Comparison of ENCODE assay signal across 9 cellular contexts in genomic region chr22:23752090-23752691, GRCh38. TPM values are rescaled to one million over a fixed set of nuclear protein-coding genes. Genes with fewer than 3 reads are reported as not detected.
DNase-seq lines count a peak whose midpoint lies in the region; ATAC-seq, FAIRE-seq and TF ChIP-seq lines count a peak whose summit lies in the region.
"Had no signal": no experiment of that assay in that cellular context is flagged by ENCODE, and none has a peak within 500 bp of the region (broad histone marks: within the 10 kb centered on the region; RNA-seq: fewer than 3 reads in every experiment).

No MANE protein-coding gene starts in this region.

- H3K4me1 ChIP-seq in HCT116 (ENCODE audit: control insufficient read depth in 1 of 2, insufficient read depth in 2 of 2, low read length in 2 of 2) (peaks cover 8 to 25% of the 10 kb centered on the region in 2 experiments), aorta (ENCODE audit: control insufficient read depth in 1 of 2, insufficient read depth in 2 of 2, low read length in 2 of 2) (no peaks in the 10 kb centered on the region)

- TF ChIP-seq RAD21 in HCT116 (IDR thresholded peaks at IDR 0.05; ENCODE audit: low read depth): no peak

- FAIRE-seq in frontal cortex (lab: Jason Lieb, UNC): no peak

- ATAC-seq in HCT116 (no peak), aorta (ENCODE audit: low FRiP score) (no peak), GM18502 (IDR thresholded peaks at IDR 0.05; ENCODE audit: poor library complexity, unreplicated experiment) (no peak)
- ATAC-seq in activated CD8-positive, alpha-beta T cell treated with anti-CD3 and anti-CD28 coated beads, Interleukin-2, amount 10 ng/mL, durations not matched to agents 7 days and 5 days: no peak

- H3K4me2 ChIP-seq in HCT116 (ENCODE audit: low read length): peak overlapping the region; percentile 94

- no peaks in the 10 kb centered on the region for H4K20me1 ChIP-seq in HCT116 (ENCODE audit: insufficient read depth)

- TF ChIP-seq CTCF in GM10266 (IDR thresholded peaks at IDR 0.05; ENCODE audit: control insufficient read depth, insufficient read depth, low read depth, missing control alignments) (no peak), HCT116 (IDR thresholded peaks at IDR 0.05 in 2 of 3, conservative IDR thresholded peaks at IDR 0.05 in 1 of 3; ENCODE audit: borderline replicate concordance in 1 of 3, insufficient read depth in 1 of 3, low read depth in 2 of 3, low read length in 2 of 3) (no peak), nephron (IDR thresholded peaks at IDR 0.05; ENCODE audit: unreplicated experiment in 3 of 3) (no peak)

- TF ChIP-seq POLR2A in HCT116 (IDR thresholded peaks at IDR 0.05; ENCODE audit: borderline replicate concordance, extremely low read depth, insufficient read depth, insufficient read length): no peak

- DNase-seq in GM10266 (ENCODE audit: extremely low spot score) (peak; percentile 73), HCT116 (ENCODE audit: low read depth, low spot score) (no peak), frontal cortex (ENCODE audit: low spot score in 2 of 2) (no peak), aorta (no peak)
- no peak for DNase-seq in activated CD8-positive, alpha-beta T cell treated with anti-CD3 and anti-CD28 coated beads, Interleukin-2, amount 10 ng/mL, durations not matched to agents 7 days and 5 days
- DNase-seq: RPMI8226 had no signal

- no TSS peak for BruUV-seq in HCT116 (replicated peaks; lab: Mats Ljungman, UMichigan)

- H3K79me2 ChIP-seq in HCT116 (ENCODE audit: insufficient read depth, low read length): no peaks in the 10 kb centered on the region

- H3K27me3 ChIP-seq in HCT116 (ENCODE audit: insufficient read depth, low read length): no peaks in the 10 kb centered on the region
- no peaks in the 10 kb centered on the region for H3K27me3 ChIP-seq in aorta (ENCODE audit: control insufficient read depth in 1 of 2, insufficient read depth in 2 of 2, low read length in 1 of 2)

- H3K36me3 Mint-ChIP-seq in activated CD8-positive, alpha-beta T cell treated with anti-CD3 and anti-CD28 coated beads, Interleukin-2, amount 10 ng/mL, durations not matched to agents 7 days and 5 days (ENCODE audit: low read depth): no peaks in the 10 kb centered on the region
- no peaks in the 10 kb centered on the region for H3K36me3 Mint-ChIP-seq in nephron (ENCODE audit: low read depth)

- RAD21 ChIA-PET in HCT116 (lab: Charles Lee; ENCODE audit: low non-redundant PET in 1 of 2, low total read pairs in 2 of 2, uncharacterized antibody in 2 of 2, unreplicated experiment in 2 of 2): no interaction called here

- H3K9me2 ChIP-seq in HCT116 (ENCODE audit: insufficient read depth): no peaks in the 10 kb centered on the region

- WGBS in aorta, 2 donors: 93 to 94% methylated on average over 9 of the region's 9 CpGs

- POLR2A ChIA-PET in HCT116 (lab: Charles Lee): interaction anchor here (0.9 to 1.2 kb wide), 4 partner anchors 15 to 36 kb away, joined by 3 to 6 read pairs (median 4); partner anchors contain the start of gene SMARCB1
- POLR2A ChIA-PET in activated CD8-positive, alpha-beta T cell treated with anti-CD3 and anti-CD28 coated beads, Interleukin-2, amount 10 ng/mL, durations not matched to agents 7 days and 5 days (lab: Charles Lee): interaction anchor here (0.9 to 2.6 kb wide), 3 partner anchors 11 to 69 kb away, joined by 3 to 7 read pairs (median 3); partner anchors contain the start of gene C22orf15

- H3K4me3 Mint-ChIP-seq in activated CD8-positive, alpha-beta T cell treated with anti-CD3 and anti-CD28 coated beads, Interleukin-2, amount 10 ng/mL, durations not matched to agents 7 days and 5 days: peak overlapping the region; percentile 69
- peak overlapping the region; percentile 79 to 83 (median 80) for H3K4me3 Mint-ChIP-seq in nephron

- H3K9me3 Mint-ChIP-seq in activated CD8-positive, alpha-beta T cell treated with anti-CD3 and anti-CD28 coated beads, Interleukin-2, amount 10 ng/mL, durations not matched to agents 7 days and 5 days (ENCODE audit: insufficient read depth): no peaks in the 10 kb centered on the region
- H3K9me3 Mint-ChIP-seq in nephron: no peaks in the 10 kb centered on the region

- CTCF ChIA-PET in HCT116 (lab: Charles Lee): interaction anchor here (0.6 kb wide), 1 partner anchor 18 kb away, joined by 3 read pairs; no protein-coding TSS in a partner anchor
- CTCF ChIA-PET in activated CD8-positive, alpha-beta T cell treated with anti-CD3 and anti-CD28 coated beads, Interleukin-2, amount 10 ng/mL, durations not matched to agents 7 days and 5 days (lab: Charles Lee): interaction anchor here (1.1 to 1.5 kb wide), 2 partner anchors 13 to 19 kb away, joined by 3 read pairs; no protein-coding TSS in a partner anchor

- intact Hi-C loops in HCT116 (cut with micrococcal nuclease) (no loop called here), aorta (cut with DNase I) (no loop called here)

- H3K4me3 ChIP-seq in HCT116 (replicated peaks in 1 of 2; ENCODE audit: low read depth in 1 of 2, low read length in 2 of 2) (peak overlapping the region; percentile 65 to 81), aorta (ENCODE audit: low read length in 2 of 2) (no peak overlapping the region)

- no peak overlapping the region for H2AFZ ChIP-seq in HCT116 (ENCODE audit: low read depth, low read length, poor library complexity, severe bottlenecking)

- no peaks in the 10 kb centered on the region for H3K36me3 ChIP-seq in HCT116 (ENCODE audit: control insufficient read depth in 1 of 2, insufficient read depth in 2 of 2, low read length in 2 of 2)
- H3K36me3 ChIP-seq in aorta (ENCODE audit: control insufficient read depth in 1 of 2, insufficient read depth in 2 of 2, low read length in 1 of 2): no peaks in the 10 kb centered on the region

- peaks cover 26% of the 10 kb centered on the region for H3K4me1 Mint-ChIP-seq in activated CD8-positive, alpha-beta T cell treated with anti-CD3 and anti-CD28 coated beads, Interleukin-2, amount 10 ng/mL, durations not matched to agents 7 days and 5 days (ENCODE audit: low read depth)
- H3K4me1 Mint-ChIP-seq in nephron: peaks cover 12% of the 10 kb centered on the region

- no peaks in the 10 kb centered on the region for H3K9me3 ChIP-seq in HCT116 (ENCODE audit: control insufficient read depth in 1 of 2, insufficient read depth in 1 of 2, low read depth in 1 of 2, low read length in 2 of 2)
- H3K9me3 ChIP-seq in aorta (ENCODE audit: control insufficient read depth, low read length): no peaks in the 10 kb centered on the region

- H3K27ac ChIP-seq in HCT116 (ENCODE audit: low read depth, low read length) (peak overlapping the region; percentile 86), aorta (ENCODE audit: low read depth in 1 of 2, low read length in 2 of 2) (no peak overlapping the region)

- H3K27ac Mint-ChIP-seq in activated CD8-positive, alpha-beta T cell treated with anti-CD3 and anti-CD28 coated beads, Interleukin-2, amount 10 ng/mL, durations not matched to agents 7 days and 5 days: peak overlapping the region; percentile 80
- H3K27ac Mint-ChIP-seq in nephron: peak overlapping the region in 2 of 3 experiments; percentile 78 to 88

- H3K27me3 Mint-ChIP-seq in activated CD8-positive, alpha-beta T cell treated with anti-CD3 and anti-CD28 coated beads, Interleukin-2, amount 10 ng/mL, durations not matched to agents 7 days and 5 days (ENCODE audit: low read depth): no peaks in the 10 kb centered on the region
- no peaks in the 10 kb centered on the region for H3K27me3 Mint-ChIP-seq in nephron (ENCODE audit: low read depth)

- peak overlapping the region; percentile 92 for H3K9ac ChIP-seq in HCT116 (ENCODE audit: low read length)

TF ChIP-seq in HCT116, 20 proteins besides CTCF, POLR2A, EP300 and RAD21 (continues in another document):
- no peak for TF ChIP-seq MAX (IDR thresholded peaks at IDR 0.05)
- TF ChIP-seq ZNF274 (IDR thresholded peaks at IDR 0.05; ENCODE audit: low read depth, low read length): no peak
- no peak for TF ChIP-seq CEBPB (IDR thresholded peaks at IDR 0.05; ENCODE audit: low read depth)

RNA-seq across cellular contexts. Expression of gene ZNF70, which starts 1.3 kb away (rescaled TPM):
- total RNA-seq in HCT116 (2021; ENCODE audit: unreplicated experiment): 3.2 TPM
- polyA plus RNA-seq in HCT116 (2012): 0.94 and 1.4 TPM in 2 replicates
- total RNA-seq in activated CD8-positive, alpha-beta T cell treated with anti-CD3 and anti-CD28 coated beads, Interleukin-2, amount 10 ng/mL, durations not matched to agents 7 days and 5 days: 1 to 10 TPM; 2.1 to 2.2 TPM
- 3.7 TPM for total RNA-seq in frontal cortex
- total RNA-seq in aorta: 10 to 100 TPM in 1 of 2 donors, 1 to 10 TPM in 1; 9.8 to 14.0 TPM
- polyA plus RNA-seq in aorta: 1 to 10 TPM; 1.4 to 3.6 TPM

RNA-seq across cellular contexts. Expression of gene VPREB3, which starts 2.0 kb away (rescaled TPM):
- total RNA-seq in HCT116 (2021; ENCODE audit: unreplicated experiment) (2.4 TPM), frontal cortex (not detected), aorta (under 1 TPM in 1 of 2 donors, not detected in 1; 0.69 TPM)
- polyA plus RNA-seq in HCT116 (2012): 3.7 and 4.1 TPM in 2 replicates
- not detected for total RNA-seq in activated CD8-positive, alpha-beta T cell treated with anti-CD3 and anti-CD28 coated beads, Interleukin-2, amount 10 ng/mL, durations not matched to agents 7 days and 5 days
- not detected for polyA plus RNA-seq in aorta

RNA-seq across cellular contexts. Expression of gene C22orf15, which starts 10.6 kb away (rescaled TPM):
- not detected for total RNA-seq in HCT116 (2021; ENCODE audit: unreplicated experiment)
- 0.23 and 0.24 TPM in 2 replicates for polyA plus RNA-seq in HCT116 (2012)
- total RNA-seq in activated CD8-positive, alpha-beta T cell treated with anti-CD3 and anti-CD28 coated beads, Interleukin-2, amount 10 ng/mL, durations not matched to agents 7 days and 5 days: 1 to 10 TPM in 1 of 2 experiments, under 1 TPM in 1; 0.81 to 1.4 TPM
- not detected for total RNA-seq in frontal cortex
- under 1 TPM in 1 of 2 donors, not detected in 1; 0.69 TPM for total RNA-seq in aorta
- polyA plus RNA-seq in aorta: under 1 TPM in 1 of 2 donors, not detected in 1; 0.23 TPM
- total RNA-seq: myocyte had no signal

RNA-seq across cellular contexts. Expression of gene CHCHD10, which starts 15.6 kb away (rescaled TPM):
- 279 TPM for total RNA-seq in HCT116 (2021; ENCODE audit: unreplicated experiment)
- polyA plus RNA-seq in HCT116 (2012): 397 and 460 TPM in 2 replicates
- total RNA-seq in activated CD8-positive, alpha-beta T cell treated with anti-CD3 and anti-CD28 coated beads, Interleukin-2, amount 10 ng/mL, durations not matched to agents 7 days and 5 days: 100 to 1,000 TPM; 134 to 140 TPM
- 5.3 TPM for total RNA-seq in frontal cortex
- 10 to 100 TPM; 30.9 to 41.9 TPM for total RNA-seq in aorta
- 10 to 100 TPM; 58.5 to 68.4 TPM for polyA plus RNA-seq in aorta

RNA-seq across cellular contexts. Expression of gene MMP11, which starts 20.5 kb away (rescaled TPM):
- total RNA-seq in HCT116 (2021; ENCODE audit: unreplicated experiment) (7.4 TPM), frontal cortex (18.8 TPM), aorta (1 to 10 TPM; 1.3 to 3.0 TPM)
- polyA plus RNA-seq in HCT116 (2012): 6.2 and 8.3 TPM in 2 replicates
- under 1 TPM; 0.42 to 0.55 TPM for total RNA-seq in activated CD8-positive, alpha-beta T cell treated with anti-CD3 and anti-CD28 coated beads, Interleukin-2, amount 10 ng/mL, durations not matched to agents 7 days and 5 days
- polyA plus RNA-seq in aorta: 1 to 10 TPM; 3.5 to 5.1 TPM

Comparison
In these comparisons a context has a peak if more than half of its experiments do, and no peak if none do; other contexts are left out.
1. H3K4me3 ChIP-seq: peak in HCT116 (2 of 2); none in aorta (0 of 2).